ENCODE assay signal across 1 cellular context in genomic region chr20:47024461-47024937, GRCh38.
TF ChIP-seq lines count a peak whose summit lies in the region.

No MANE protein-coding gene starts in this region.

TF ChIP-seq in WTC11, 78 proteins besides CTCF, POLR2A, EP300 and RAD21 (continued from another document):
- TF ChIP-seq, protein P1, sequence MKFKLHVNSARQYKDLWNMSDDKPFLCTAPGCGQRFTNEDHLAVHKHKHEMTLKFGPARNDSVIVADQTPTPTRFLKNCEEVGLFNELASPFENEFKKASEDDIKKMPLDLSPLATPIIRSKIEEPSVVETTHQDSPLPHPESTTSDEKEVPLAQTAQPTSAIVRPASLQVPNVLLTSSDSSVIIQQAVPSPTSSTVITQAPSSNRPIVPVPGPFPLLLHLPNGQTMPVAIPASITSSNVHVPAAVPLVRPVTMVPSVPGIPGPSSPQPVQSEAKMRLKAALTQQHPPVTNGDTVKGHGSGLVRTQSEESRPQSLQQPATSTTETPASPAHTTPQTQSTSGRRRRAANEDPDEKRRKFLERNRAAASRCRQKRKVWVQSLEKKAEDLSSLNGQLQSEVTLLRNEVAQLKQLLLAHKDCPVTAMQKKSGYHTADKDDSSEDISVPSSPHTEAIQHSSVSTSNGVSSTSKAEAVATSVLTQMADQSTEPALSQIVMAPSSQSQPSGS (CRISPR knock-in tag; IDR thresholded peaks at IDR 0.05; ENCODE audit: borderline replicate concordance, low read depth), result no peak
- TF ChIP-seq ZNF219 (CRISPR knock-in tag; IDR thresholded peaks at IDR 0.05; ENCODE audit: borderline replicate concordance) (no peak), NFATC4 (CRISPR knock-in tag; IDR thresholded peaks at IDR 0.05) (no peak), ZNF281 (CRISPR knock-in tag; IDR thresholded peaks at IDR 0.05) (no peak), ZNF121 (CRISPR knock-in tag; IDR thresholded peaks at IDR 0.05) (no peak)
- TF ChIP-seq, protein P2, sequence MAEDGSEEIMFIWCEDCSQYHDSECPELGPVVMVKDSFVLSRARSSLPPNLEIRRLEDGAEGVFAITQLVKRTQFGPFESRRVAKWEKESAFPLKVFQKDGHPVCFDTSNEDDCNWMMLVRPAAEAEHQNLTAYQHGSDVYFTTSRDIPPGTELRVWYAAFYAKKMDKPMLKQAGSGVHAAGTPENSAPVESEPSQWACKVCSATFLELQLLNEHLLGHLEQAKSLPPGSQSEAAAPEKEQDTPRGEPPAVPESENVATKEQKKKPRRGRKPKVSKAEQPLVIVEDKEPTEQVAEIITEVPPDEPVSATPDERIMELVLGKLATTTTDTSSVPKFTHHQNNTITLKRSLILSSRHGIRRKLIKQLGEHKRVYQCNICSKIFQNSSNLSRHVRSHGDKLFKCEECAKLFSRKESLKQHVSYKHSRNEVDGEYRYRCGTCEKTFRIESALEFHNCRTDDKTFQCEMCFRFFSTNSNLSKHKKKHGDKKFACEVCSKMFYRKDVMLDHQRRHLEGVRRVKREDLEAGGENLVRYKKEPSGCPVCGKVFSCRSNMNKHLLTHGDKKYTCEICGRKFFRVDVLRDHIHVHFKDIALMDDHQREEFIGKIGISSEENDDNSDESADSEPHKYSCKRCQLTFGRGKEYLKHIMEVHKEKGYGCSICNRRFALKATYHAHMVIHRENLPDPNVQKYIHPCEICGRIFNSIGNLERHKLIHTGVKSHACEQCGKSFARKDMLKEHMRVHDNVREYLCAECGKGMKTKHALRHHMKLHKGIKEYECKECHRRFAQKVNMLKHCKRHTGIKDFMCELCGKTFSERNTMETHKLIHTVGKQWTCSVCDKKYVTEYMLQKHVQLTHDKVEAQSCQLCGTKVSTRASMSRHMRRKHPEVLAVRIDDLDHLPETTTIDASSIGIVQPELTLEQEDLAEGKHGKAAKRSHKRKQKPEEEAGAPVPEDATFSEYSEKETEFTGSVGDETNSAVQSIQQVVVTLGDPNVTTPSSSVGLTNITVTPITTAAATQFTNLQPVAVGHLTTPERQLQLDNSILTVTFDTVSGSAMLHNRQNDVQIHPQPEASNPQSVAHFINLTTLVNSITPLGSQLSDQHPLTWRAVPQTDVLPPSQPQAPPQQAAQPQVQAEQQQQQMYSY (CRISPR knock-in tag; IDR thresholded peaks at IDR 0.05), result no peak
